In genomic region chr4:118278473-118279274, GRCh38 we compare ENCODE assay signal across 8 cellular contexts.
DNase-seq lines count a peak whose midpoint lies in the region; ATAC-seq and TF ChIP-seq lines count a peak whose summit lies in the region.

No MANE protein-coding gene starts in this region.

- peaks cover 15% of the 10 kb centered on the region for H3K36me3 Mint-ChIP-seq in CD4-positive, CD25-positive, alpha-beta regulatory T cell

- H3K27ac Mint-ChIP-seq in CD4-positive, CD25-positive, alpha-beta regulatory T cell, result peak overlapping the region; percentile 99 to 100 (median 99)

- H3K27ac ChIP-seq in CD4-positive, CD25-positive, alpha-beta regulatory T cell (ENCODE audit: insufficient read depth, low read length, poor library complexity, severe bottlenecking), result peak overlapping the region; percentile 98
- H3K27ac ChIP-seq in dorsolateral prefrontal cortex (peak overlapping the region; percentile 52 to 97 (median 91)), right lobe of liver (peak overlapping the region; percentile 94 to 96 (median 96))

- H3K9me3 Mint-ChIP-seq in CD4-positive, CD25-positive, alpha-beta regulatory T cell, result peaks cover 0 to 1% (median 0%) of the 10 kb centered on the region in 7 donors

- H3K27me3 ChIP-seq in CD4-positive, CD25-positive, alpha-beta regulatory T cell (ENCODE audit: control insufficient read depth, insufficient read depth, low read length), result no peaks in the 10 kb centered on the region
- no peaks in the 10 kb centered on the region for H3K27me3 ChIP-seq in dorsolateral prefrontal cortex
- H3K27me3 ChIP-seq in right lobe of liver, result no peaks in the 10 kb centered on the region

- H3K9me3 ChIP-seq in CD4-positive, CD25-positive, alpha-beta regulatory T cell (ENCODE audit: control insufficient read depth in 2 of 2, low read length in 2 of 2), result no peaks in the 10 kb centered on the region
- no peaks in the 10 kb centered on the region for H3K9me3 ChIP-seq in right lobe of liver

- peaks cover 21 to 55% (median 44%) of the 10 kb centered on the region in 4 donors for H3K4me1 Mint-ChIP-seq in CD4-positive, CD25-positive, alpha-beta regulatory T cell

- no peaks in the 10 kb centered on the region for H3K27me3 Mint-ChIP-seq in CD4-positive, CD25-positive, alpha-beta regulatory T cell

- peak; percentile 97 to 98 for ATAC-seq in CD4-positive, CD25-positive, alpha-beta regulatory T cell (ENCODE audit: low read depth in 2 of 2)
- peak; percentile 80 for ATAC-seq in GM19438 (IDR thresholded peaks at IDR 0.05; ENCODE audit: low read depth, unreplicated experiment)
- peak; percentile 88 for ATAC-seq in HG03571 (IDR thresholded peaks at IDR 0.05; ENCODE audit: unreplicated experiment)
- ATAC-seq in right lobe of liver, result peak; percentile 90 to 97 (median 93)

- peak in 6 of 56 donors; percentile 11 to 40 (median 25) for TF ChIP-seq CTCF in dorsolateral prefrontal cortex (IDR thresholded peaks at IDR 0.05 in 54 of 56, conservative IDR thresholded peaks at IDR 0.05 in 2 of 56; ENCODE audit: low read depth in 1 of 56, partially characterized antibody in 56 of 56)
- no peak for TF ChIP-seq CTCF in right lobe of liver (IDR thresholded peaks at IDR 0.05)

- WGBS in right lobe of liver (ENCODE audit: insufficient coverage, low coverage, low lambda C conversion rate, missing lambda C conversion rate), result under 1% methylated on average over 37 of the region's 56 CpGs

- peak; percentile 96 to 98 (median 97) for DNase-seq in CD4-positive, CD25-positive, alpha-beta regulatory T cell
- DNase-seq in NCI-H774 (lab: John Stamatoyannopoulos, UW) (peak; percentile 81), dorsolateral prefrontal cortex (peak; percentile 76 to 97 (median 93)), right lobe of liver (peak; percentile 99)
- DNase-seq in activated CD4-positive, alpha-beta T cell treated with anti-CD3 and anti-CD28 coated beads, Interleukin-2, amount 50 U/mL, for 48 hours, result peak; percentile 97 to 98
- peak; percentile 98 to 99 for DNase-seq in stimulated activated CD4-positive, alpha-beta T cell treated with anti-CD3 and anti-CD28 coated beads, Interleukin-4, amount 100 ng/mL, for 4 hours

- H3K4me3 ChIP-seq in CD4-positive, CD25-positive, alpha-beta regulatory T cell (ENCODE audit: low read depth, low read length), result peak overlapping the region; percentile 97
- H3K4me3 ChIP-seq in dorsolateral prefrontal cortex, result peak overlapping the region; percentile 58 to 97 (median 86)
- H3K4me3 ChIP-seq in right lobe of liver, result peak overlapping the region; percentile 75 to 81 (median 75)

- intact Hi-C loops in dorsolateral prefrontal cortex (cut with DNase I) (no loop called here), right lobe of liver (cut with DNase I) (no loop called here)

- peaks cover 13% of the 10 kb centered on the region for H3K36me3 ChIP-seq in CD4-positive, CD25-positive, alpha-beta regulatory T cell (ENCODE audit: control insufficient read depth, insufficient read depth, low read length)
- peaks cover 0 to 14% (median 4%) of the 10 kb centered on the region in 4 donors for H3K36me3 ChIP-seq in right lobe of liver

- peak; percentile 91 for TF ChIP-seq POLR2A in right lobe of liver (IDR thresholded peaks at IDR 0.05)

- H3K4me3 Mint-ChIP-seq in CD4-positive, CD25-positive, alpha-beta regulatory T cell, result peak overlapping the region; percentile 89 to 95 (median 92)

- peaks cover 30% of the 10 kb centered on the region for H3K4me1 ChIP-seq in CD4-positive, CD25-positive, alpha-beta regulatory T cell (ENCODE audit: control insufficient read depth, insufficient read depth, low read length, poor library complexity, severe bottlenecking)
- H3K4me1 ChIP-seq in right lobe of liver, result peaks cover 0 to 46% (median 11%) of the 10 kb centered on the region in 4 donors

Comparison
In these comparisons a context has a peak if more than half of its experiments do, and no peak if none do; other contexts are left out.
1. Peak in every context shown above with its lines: DNase-seq, ATAC-seq, H3K4me3 ChIP-seq and H3K27ac ChIP-seq.